14 cellular contexts compared by ENCODE assay signal in genomic region chr10:15316877-15317464, GRCh38.
"Had no signal": no experiment of that assay in that cellular context is flagged by ENCODE, and none has a peak within 500 bp of the region (broad histone marks: within the 10 kb centered on the region; RNA-seq: fewer than 3 reads in every experiment).

No MANE protein-coding gene starts in this region.

- H3K9me3 ChIP-seq: pancreas had no signal

- DNase-seq: activated CD4-positive, alpha-beta T cell treated with anti-CD3 and anti-CD28 coated beads, Interleukin-2, amount 10 ng/mL, durations not matched to agents 24 days and 14 days; activated CD8-positive, alpha-beta memory T cell treated with anti-CD3 and anti-CD28 coated beads for 24 hours; activated naive CD4-positive, alpha-beta T cell treated with Interleukin-2 at 50 U/mL for 16 hours; caudate nucleus; effector memory CD8-positive, alpha-beta T cell; erythroblast; left cardiac atrium; mammary epithelial cell; stimulated activated CD4-positive, alpha-beta T cell treated with anti-CD3 and anti-CD28 coated beads, Interleukin-4, amount 100 ng/mL, for 1 hour; stimulated activated CD8-positive, alpha-beta memory T cell treated with anti-CD3 and anti-CD28 coated beads, Interleukin-4, amount 100 ng/mL, for 48 hours; stimulated activated naive CD8-positive, alpha-beta T cell treated with anti-CD3 and anti-CD28 coated beads, Interleukin-15, Interleukin-2, amounts not matched to agents 100 U/mL and 50 U/mL, for 24 hours; T-helper 9 cell had no signal

- H3K4me3 ChIP-seq: coronary artery, pancreas had no signal

- H3K27ac ChIP-seq: coronary artery, pancreas had no signal

- H3K27me3 ChIP-seq: pancreas had no signal

- ATAC-seq: effector memory CD8-positive, alpha-beta T cell; left cardiac atrium; stimulated activated naive CD8-positive, alpha-beta T cell treated with anti-CD3 and anti-CD28 coated beads, Interleukin-15, Interleukin-2, amounts not matched to agents 100 U/mL and 50 U/mL, for 24 hours had no signal

- H3K27ac Mint-ChIP-seq: activated CD4-positive, alpha-beta T cell treated with anti-CD3 and anti-CD28 coated beads, Interleukin-2, amount 10 ng/mL, durations not matched to agents 24 days and 14 days; effector memory CD8-positive, alpha-beta T cell had no signal

- H3K9me3 Mint-ChIP-seq: activated CD4-positive, alpha-beta T cell treated with anti-CD3 and anti-CD28 coated beads, Interleukin-2, amount 10 ng/mL, durations not matched to agents 24 days and 14 days; effector memory CD8-positive, alpha-beta T cell had no signal

- H3K36me3 ChIP-seq: pancreas had no signal

- H3K4me3 Mint-ChIP-seq: activated CD4-positive, alpha-beta T cell treated with anti-CD3 and anti-CD28 coated beads, Interleukin-2, amount 10 ng/mL, durations not matched to agents 24 days and 14 days; effector memory CD8-positive, alpha-beta T cell had no signal
